Comparison of ENCODE assay signal across 2 cellular contexts in genomic region chr4:70996014-70996353, GRCh38.
TF ChIP-seq lines count a peak whose summit lies in the region.

No MANE protein-coding gene starts in this region.

TF ChIP-seq in SK-N-SH, 30 proteins besides CTCF, POLR2A, EP300 and RAD21 (continued from another document):
- TF ChIP-seq FOSL2 (IDR thresholded peaks at IDR 0.05; ENCODE audit: borderline replicate concordance, low read depth), result no peak
- no peak for TF ChIP-seq TAF1 (IDR thresholded peaks at IDR 0.05; ENCODE audit: borderline replicate concordance, low read depth, low read length)
- no peak for TF ChIP-seq RXRA (IDR thresholded peaks at IDR 0.05; ENCODE audit: borderline replicate concordance, low read depth)
- no peak for TF ChIP-seq RFX5 (IDR thresholded peaks at IDR 0.05; ENCODE audit: low read length)
- TF ChIP-seq RCOR1 (IDR thresholded peaks at IDR 0.05; ENCODE audit: low read length), result no peak
- no peak for TF ChIP-seq NFIC (IDR thresholded peaks at IDR 0.05; ENCODE audit: borderline replicate concordance)

TF ChIP-seq in SK-N-SH treated with all-trans-retinoic acid at 6 μM for 48 hours, 23 proteins besides CTCF, POLR2A, EP300 and RAD21 (continued from another document):
- TF ChIP-seq PATZ1 (CRISPR knock-in tag; IDR thresholded peaks at IDR 0.05; ENCODE audit: borderline replicate concordance), result no peak
- no peak for TF ChIP-seq CREB5 (CRISPR knock-in tag; IDR thresholded peaks at IDR 0.05; ENCODE audit: low read depth)
- no peak for TF ChIP-seq OSR1 (CRISPR knock-in tag; IDR thresholded peaks at IDR 0.05)
- no peak for TF ChIP-seq TOX (CRISPR knock-in tag; IDR thresholded peaks at IDR 0.05; ENCODE audit: borderline replicate concordance)
- no peak for TF ChIP-seq RARB (CRISPR knock-in tag; IDR thresholded peaks at IDR 0.05)
- no peak for TF ChIP-seq GLIS3 (CRISPR knock-in tag; IDR thresholded peaks at IDR 0.05)
- TF ChIP-seq ZNF565 (CRISPR knock-in tag; conservative IDR thresholded peaks at IDR 0.05; ENCODE audit: low read depth), result no peak
- no peak for TF ChIP-seq SNAI2 (CRISPR knock-in tag; IDR thresholded peaks at IDR 0.05)
- TF ChIP-seq PPARA (CRISPR knock-in tag; IDR thresholded peaks at IDR 0.05; ENCODE audit: borderline replicate concordance), result no peak
- TF ChIP-seq ISL1 (CRISPR knock-in tag; IDR thresholded peaks at IDR 0.05), result no peak
- TF ChIP-seq CSDC2 (CRISPR knock-in tag; IDR thresholded peaks at IDR 0.05), result no peak
- TF ChIP-seq ZNF8 (CRISPR knock-in tag; IDR thresholded peaks at IDR 0.05), result no peak
- no peak for TF ChIP-seq ZFP3 (CRISPR knock-in tag; IDR thresholded peaks at IDR 0.05)
